In the genomic region with DNA sequence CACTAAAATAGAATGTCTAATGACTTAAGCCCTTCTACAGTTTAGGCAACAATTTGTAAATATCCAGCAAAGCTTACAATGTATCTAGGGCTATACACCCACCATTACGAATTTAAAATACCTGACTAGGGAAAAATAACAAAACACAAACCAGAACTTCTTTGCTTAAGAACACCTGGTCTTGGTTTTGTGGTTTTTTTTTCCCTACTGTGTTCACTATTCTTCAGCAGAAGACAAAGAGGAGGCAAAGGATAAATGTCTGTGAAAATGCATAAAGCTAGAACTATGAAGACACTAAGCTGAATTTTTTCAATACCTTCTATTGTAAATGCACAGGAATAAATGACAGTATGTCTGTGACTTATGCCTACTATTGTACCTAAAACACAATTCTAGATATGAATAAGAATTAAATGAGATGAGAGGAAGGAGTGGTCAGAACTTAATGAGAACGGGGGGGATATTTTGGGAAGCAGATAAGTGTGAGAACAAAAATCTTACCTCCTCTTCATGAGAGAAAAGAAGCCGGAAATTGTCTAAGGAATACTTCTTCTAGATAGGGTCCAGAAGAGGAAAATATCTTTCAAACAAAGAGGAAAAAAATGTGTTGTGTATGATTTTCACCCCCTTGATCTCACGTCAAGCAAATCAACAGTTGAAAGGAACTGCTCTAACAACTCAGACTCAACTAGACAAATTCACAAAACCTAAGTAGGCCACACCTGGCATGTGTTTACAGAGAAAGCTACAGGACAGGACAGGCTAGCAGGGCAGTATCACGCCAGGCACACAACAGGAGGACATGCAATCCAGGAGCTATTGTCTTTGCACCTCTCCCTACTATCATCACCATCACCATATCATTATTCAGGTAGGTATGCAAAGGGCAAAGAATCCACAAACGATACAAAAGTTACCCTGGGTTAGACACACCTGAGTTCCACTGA, we compare ENCODE assay signal across 1 cellular context.
TF ChIP-seq lines count a peak whose summit lies in the region.

No MANE protein-coding gene starts in this region.

TF ChIP-seq in IMR-90, 13 proteins besides CTCF, POLR2A, EP300 and RAD21 (continued from another document):
- TF ChIP-seq, protein P1, sequence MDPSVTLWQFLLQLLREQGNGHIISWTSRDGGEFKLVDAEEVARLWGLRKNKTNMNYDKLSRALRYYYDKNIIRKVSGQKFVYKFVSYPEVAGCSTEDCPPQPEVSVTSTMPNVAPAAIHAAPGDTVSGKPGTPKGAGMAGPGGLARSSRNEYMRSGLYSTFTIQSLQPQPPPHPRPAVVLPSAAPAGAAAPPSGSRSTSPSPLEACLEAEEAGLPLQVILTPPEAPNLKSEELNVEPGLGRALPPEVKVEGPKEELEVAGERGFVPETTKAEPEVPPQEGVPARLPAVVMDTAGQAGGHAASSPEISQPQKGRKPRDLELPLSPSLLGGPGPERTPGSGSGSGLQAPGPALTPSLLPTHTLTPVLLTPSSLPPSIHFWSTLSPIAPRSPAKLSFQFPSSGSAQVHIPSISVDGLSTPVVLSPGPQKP (IDR thresholded peaks at IDR 0.05; ENCODE audit: borderline replicate concordance, low read depth, low read length), result no peak
- no peak for TF ChIP-seq RCOR1 (IDR thresholded peaks at IDR 0.05; ENCODE audit: insufficient replicate concordance, low read length)
- TF ChIP-seq CEBPB (IDR thresholded peaks at IDR 0.05; ENCODE audit: low read depth, low read length), result no peak
